Comparison of ENCODE assay signal across 7 cellular contexts in the genomic region with DNA sequence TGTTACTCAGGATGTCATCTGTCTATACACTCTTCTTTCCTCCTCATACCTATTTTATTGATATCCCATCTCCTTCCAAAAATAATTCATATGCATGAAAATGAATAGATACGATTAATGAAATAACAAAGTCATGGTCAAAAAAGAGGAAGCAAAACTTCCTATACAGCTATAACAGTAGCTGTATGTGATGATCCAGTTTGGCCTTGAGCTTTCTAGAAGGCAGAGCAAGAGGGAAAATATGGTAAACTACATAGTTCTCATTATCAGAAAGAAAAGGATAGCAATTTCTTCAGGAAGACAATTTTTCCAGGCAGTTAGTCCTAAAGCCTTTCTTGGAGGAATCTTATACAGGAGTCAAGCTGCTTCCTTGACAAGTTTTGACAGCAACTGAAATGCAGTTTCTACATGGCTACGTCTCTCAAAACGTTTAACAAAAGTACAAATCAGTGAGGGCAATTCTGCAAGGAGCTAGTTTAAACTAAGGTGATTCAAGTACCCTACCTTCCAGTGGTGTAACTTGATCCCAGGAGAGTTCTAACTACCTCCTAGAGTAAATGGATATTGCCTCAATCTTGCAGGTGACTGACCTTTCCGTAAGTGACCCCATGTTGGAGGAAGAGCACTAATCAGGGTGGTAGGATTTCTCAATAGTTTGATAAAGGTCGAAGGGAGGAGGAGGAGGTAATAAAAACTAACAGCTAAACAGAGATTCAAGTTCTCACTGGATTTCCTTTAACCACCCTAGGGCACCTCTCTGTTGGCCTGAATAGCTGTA. TPM values are rescaled to one million over a fixed set of nuclear protein-coding genes. Genes with fewer than 3 reads are reported as not detected.
DNase-seq lines count a peak whose midpoint lies in the region; ATAC-seq and TF ChIP-seq lines count a peak whose summit lies in the region.

No MANE protein-coding gene starts in this region.

- TF ChIP-seq CTCF in GM13976 (IDR thresholded peaks at IDR 0.05; ENCODE audit: borderline replicate concordance, control extremely low read depth, extremely low read depth, insufficient read depth, missing control alignments) (no peak), osteocyte (IDR thresholded peaks at IDR 0.05) (no peak)

- H3K4me3 Mint-ChIP-seq in osteocyte (ENCODE audit: unreplicated experiment): peak overlapping the region; percentile 93

- H3K27me3 ChIP-seq in ectodermal cell (ENCODE audit: control insufficient read depth, insufficient read depth, low read length, poor library complexity, severe bottlenecking): peaks cover 10% of the 10 kb centered on the region

- in situ Hi-C loops in GM13976 (cut with MboI; ENCODE audit: low sequenced_read_pairs, unreplicated experiment): no loop called here

- peaks cover 16% of the 10 kb centered on the region for H3K36me3 ChIP-seq in ectodermal cell (ENCODE audit: control insufficient read depth, insufficient read depth, low read length)

- H3K4me1 ChIP-seq in ectodermal cell (ENCODE audit: control insufficient read depth, insufficient read depth, low read length): peaks cover 6% of the 10 kb centered on the region

- no peaks in the 10 kb centered on the region for H3K9me3 Mint-ChIP-seq in osteocyte (ENCODE audit: unreplicated experiment)

- H3K4me1 Mint-ChIP-seq in osteocyte (ENCODE audit: unreplicated experiment): peaks cover 20% of the 10 kb centered on the region

- H3K36me3 Mint-ChIP-seq in osteocyte (ENCODE audit: unreplicated experiment): no peaks in the 10 kb centered on the region

- ATAC-seq in GM18498 (IDR thresholded peaks at IDR 0.05; ENCODE audit: unreplicated experiment) (no peak), HG03196 (IDR thresholded peaks at IDR 0.05; ENCODE audit: unreplicated experiment) (no peak)

- no peak overlapping the region for H3K27ac ChIP-seq in ectodermal cell (ENCODE audit: insufficient read depth, low read depth, low read length, poor library complexity, severe bottlenecking)

- WGBS in ectodermal cell, 2 experiments: 43 to 62% methylated on average over 4 of the region's 5 CpGs

- peak; percentile 35 for DNase-seq in GM13976 (ENCODE audit: low spot score)
- DNase-seq in NCI-H69 (lab: John Stamatoyannopoulos, UW): peak; percentile 52
- no peak for DNase-seq in osteocyte (ENCODE audit: extremely low spot score, unreplicated experiment)
- DNase-seq in NCI-H187 (lab: John Stamatoyannopoulos, UW): no peak

- H3K27ac Mint-ChIP-seq in osteocyte (ENCODE audit: unreplicated experiment): peak overlapping the region; percentile 93

- no peaks in the 10 kb centered on the region for H3K27me3 Mint-ChIP-seq in osteocyte (ENCODE audit: unreplicated experiment)

- peak overlapping the region; percentile 87 for H3K4me3 ChIP-seq in ectodermal cell (ENCODE audit: insufficient read depth, low read depth, low read length)

- no peaks in the 10 kb centered on the region for H3K9me3 ChIP-seq in ectodermal cell (ENCODE audit: control insufficient read depth, low read length)

RNA-seq across cellular contexts. Expression of a gene that starts 1.0 kb away (rescaled TPM):
- polyA plus RNA-seq in ectodermal cell (2013, experiment 1 of 4): 133 TPM
- polyA plus RNA-seq in ectodermal cell (2013, experiment 2 of 4): 122 TPM
- 98.1 TPM for polyA plus RNA-seq in ectodermal cell (2013, experiment 3 of 4)
- 109 TPM for polyA plus RNA-seq in ectodermal cell (2013, experiment 4 of 4)
- total RNA-seq in osteocyte: 15.2 and 15.6 TPM in 2 replicates

RNA-seq across cellular contexts. Expression of a gene that starts 16.2 kb away (rescaled TPM):
- 27.0 TPM for polyA plus RNA-seq in ectodermal cell (2013, experiment 1 of 4)
- polyA plus RNA-seq in ectodermal cell (2013, experiment 2 of 4): 25.7 TPM
- 17.8 TPM for polyA plus RNA-seq in ectodermal cell (2013, experiment 3 of 4)
- polyA plus RNA-seq in ectodermal cell (2013, experiment 4 of 4): 25.5 TPM
- total RNA-seq in osteocyte: 7.9 and 10.3 TPM in 2 replicates

RNA-seq across cellular contexts. Expression of a gene that starts 21.1 kb away (rescaled TPM):
- polyA plus RNA-seq in ectodermal cell (2013, experiment 1 of 4): 11.0 TPM
- polyA plus RNA-seq in ectodermal cell (2013, experiment 2 of 4): 10.5 TPM
- 10.9 TPM for polyA plus RNA-seq in ectodermal cell (2013, experiment 3 of 4)
- polyA plus RNA-seq in ectodermal cell (2013, experiment 4 of 4): 11.3 TPM
- 2.7 and 3.2 TPM in 2 replicates for total RNA-seq in osteocyte

RNA-seq across cellular contexts. Expression of a gene that starts 26.5 kb away (rescaled TPM):
- polyA plus RNA-seq in ectodermal cell (2013, experiment 1 of 4): 47.0 TPM
- 50.9 TPM for polyA plus RNA-seq in ectodermal cell (2013, experiment 2 of 4)
- 51.5 TPM for polyA plus RNA-seq in ectodermal cell (2013, experiment 3 of 4)
- 56.8 TPM for polyA plus RNA-seq in ectodermal cell (2013, experiment 4 of 4)
- 80.0 and 84.3 TPM in 2 replicates for total RNA-seq in osteocyte

RNA-seq across cellular contexts. Expression of a gene that starts 45.4 kb away (rescaled TPM):
- 80.1 TPM for polyA plus RNA-seq in ectodermal cell (2013, experiment 1 of 4)
- polyA plus RNA-seq in ectodermal cell (2013, experiment 2 of 4): 75.4 TPM
- polyA plus RNA-seq in ectodermal cell (2013, experiment 3 of 4): 62.4 TPM
- 76.0 TPM for polyA plus RNA-seq in ectodermal cell (2013, experiment 4 of 4)
- 26.0 and 34.9 TPM in 2 replicates for total RNA-seq in osteocyte

Comparison
In these comparisons a context has a peak if more than half of its experiments do, and no peak if none do; other contexts are left out.
1. DNase-seq: peak in GM13976 (single experiment) and NCI-H69 (single experiment); none in osteocyte (single experiment) and NCI-H187 (0 of 2).